ENCODE assay signal across 13 cellular contexts in genomic region chr7:131076032-131076431, GRCh38.
DNase-seq lines count a peak whose midpoint lies in the region; ATAC-seq and TF ChIP-seq lines count a peak whose summit lies in the region.
"Had no signal": no experiment of that assay in that cellular context is flagged by ENCODE, and none has a peak within 500 bp of the region (broad histone marks: within the 10 kb centered on the region; RNA-seq: fewer than 3 reads in every experiment).

No MANE protein-coding gene starts in this region.

- DNase-seq in AG08396 (ENCODE audit: low spot score) (peak; percentile 41), HFFc6 (peak; percentile 74), MCF 10A (ENCODE audit: unreplicated experiment) (peak; percentile 32)
- no peak for DNase-seq in naive thymus-derived CD4-positive, alpha-beta T cell
- DNase-seq: activated CD8-positive, alpha-beta memory T cell treated with anti-CD3 and anti-CD28 coated beads for 24 hours; Calu3; NCI-H510A; spleen had no signal

- ATAC-seq in naive thymus-derived CD4-positive, alpha-beta T cell: no peak
- no peak for ATAC-seq in GM19397 (IDR thresholded peaks at IDR 0.05; ENCODE audit: unreplicated experiment)
- no peak for ATAC-seq in GM21360 (IDR thresholded peaks at IDR 0.05; ENCODE audit: unreplicated experiment)
- no peak for ATAC-seq in HG02938 (IDR thresholded peaks at IDR 0.05; ENCODE audit: unreplicated experiment)
- ATAC-seq in GM19395 (IDR thresholded peaks at IDR 0.05; ENCODE audit: unreplicated experiment): no peak

- CTCF ChIA-PET in MCF 10A (lab: Yijun Ruan, JAX): interaction anchor here (1.3 kb wide), 1 partner anchor 227 kb away, joined by 3 read pairs; no protein-coding TSS in a partner anchor
- CTCF ChIA-PET in naive thymus-derived CD4-positive, alpha-beta T cell (lab: Charles Lee): interaction anchor here (1.0 kb wide), 1 partner anchor 10 kb away, joined by 3 read pairs; no protein-coding TSS in a partner anchor

- H3K4me3 Mint-ChIP-seq in HFFc6: peak overlapping the region; percentile 79
- H3K4me3 Mint-ChIP-seq in MCF 10A (ENCODE audit: unreplicated experiment): no peak overlapping the region
- H3K4me3 Mint-ChIP-seq in naive thymus-derived CD4-positive, alpha-beta T cell: peak overlapping the region in 3 of 10 donors; percentile 3 to 24 (median 12)

- H3K4me3 ChIP-seq in naive thymus-derived CD4-positive, alpha-beta T cell (ENCODE audit: low read length): no peak overlapping the region
- H3K4me3 ChIP-seq: SJSA1, spleen had no signal

- no peak for TF ChIP-seq CTCF in HFFc6 (IDR thresholded peaks at IDR 0.05)
- no peak for TF ChIP-seq CTCF in MCF 10A (IDR thresholded peaks at IDR 0.05; ENCODE audit: unreplicated experiment)

- H3K4me1 ChIP-seq in naive thymus-derived CD4-positive, alpha-beta T cell (ENCODE audit: control insufficient read depth in 2 of 2, insufficient read depth in 2 of 2, low read length in 2 of 2): peaks cover 17 to 67% of the 10 kb centered on the region in 2 donors

- POLR2A ChIA-PET in MCF 10A (lab: Yijun Ruan, JAX): interaction anchor here (0.6 to 1.7 kb wide), 4 partner anchors 9 to 350 kb away, joined by 3 read pairs; no protein-coding TSS in a partner anchor
- POLR2A ChIA-PET in naive thymus-derived CD4-positive, alpha-beta T cell (lab: Charles Lee): no interaction called here

- intact Hi-C loops in MCF 10A (cut with micrococcal nuclease): no loop called here
- intact Hi-C loops in naive thymus-derived CD4-positive, alpha-beta T cell (cut with micrococcal nuclease): no loop called here

- peaks cover 0 to 11% (median 5%) of the 10 kb centered on the region in 3 experiments for H3K36me3 ChIP-seq in naive thymus-derived CD4-positive, alpha-beta T cell (ENCODE audit: control insufficient read depth in 2 of 3, insufficient read depth in 3 of 3, low read length in 3 of 3)
- H3K36me3 ChIP-seq: SJSA1 had no signal

- H3K27ac Mint-ChIP-seq in HFFc6 (peak overlapping the region; percentile 90), MCF 10A (ENCODE audit: low read depth, unreplicated experiment) (peak overlapping the region; percentile 8)
- peak overlapping the region in 6 of 9 donors; percentile 12 to 95 (median 66) for H3K27ac Mint-ChIP-seq in naive thymus-derived CD4-positive, alpha-beta T cell

- no peaks in the 10 kb centered on the region for H3K9me3 ChIP-seq in naive thymus-derived CD4-positive, alpha-beta T cell (ENCODE audit: control insufficient read depth in 2 of 3, low read length in 3 of 3)
- H3K9me3 ChIP-seq: SJSA1, spleen had no signal

- H3K4me1 Mint-ChIP-seq in HFFc6 (ENCODE audit: low read depth): peaks cover 22% of the 10 kb centered on the region
- peaks cover 19% of the 10 kb centered on the region for H3K4me1 Mint-ChIP-seq in MCF 10A (ENCODE audit: insufficient read depth, unreplicated experiment)
- peaks cover 0 to 37% (median 23%) of the 10 kb centered on the region in 7 donors for H3K4me1 Mint-ChIP-seq in naive thymus-derived CD4-positive, alpha-beta T cell

- no peak overlapping the region for H3K27ac ChIP-seq in naive thymus-derived CD4-positive, alpha-beta T cell (ENCODE audit: low read depth, low read length)
- H3K27ac ChIP-seq: SJSA1 had no signal

- no peaks in the 10 kb centered on the region for H3K27me3 ChIP-seq in naive thymus-derived CD4-positive, alpha-beta T cell (ENCODE audit: control insufficient read depth in 2 of 2, insufficient read depth in 2 of 2, low read length in 2 of 2)
- H3K27me3 ChIP-seq: SJSA1, spleen had no signal

- no TSS peak for BruUV-seq in MCF 10A (replicated peaks; lab: Mats Ljungman, UMichigan)

- H3K36me3 Mint-ChIP-seq in HFFc6 (ENCODE audit: low read depth) (peaks cover 33% of the 10 kb centered on the region), MCF 10A (ENCODE audit: insufficient read depth, unreplicated experiment) (peaks cover 38% of the 10 kb centered on the region)
- peaks cover 0 to 26% (median 11%) of the 10 kb centered on the region in 5 donors for H3K36me3 Mint-ChIP-seq in naive thymus-derived CD4-positive, alpha-beta T cell

- no peaks in the 10 kb centered on the region for H3K9me3 Mint-ChIP-seq in HFFc6
- H3K9me3 Mint-ChIP-seq in MCF 10A (ENCODE audit: unreplicated experiment): no peaks in the 10 kb centered on the region
- no peaks in the 10 kb centered on the region for H3K9me3 Mint-ChIP-seq in naive thymus-derived CD4-positive, alpha-beta T cell

- no peaks in the 10 kb centered on the region; the same call in 1 of the 2 replicates for H3K27me3 Mint-ChIP-seq in HFFc6 (ENCODE audit: insufficient read depth)
- no peaks in the 10 kb centered on the region for H3K27me3 Mint-ChIP-seq in MCF 10A (ENCODE audit: insufficient read depth, unreplicated experiment)
- no peaks in the 10 kb centered on the region for H3K27me3 Mint-ChIP-seq in naive thymus-derived CD4-positive, alpha-beta T cell

Comparison
In these comparisons a context has a peak if more than half of its experiments do, and no peak if none do; other contexts are left out.
1. DNase-seq: peak in AG08396 (single experiment), HFFc6 (single experiment) and MCF 10A (single experiment); none in naive thymus-derived CD4-positive, alpha-beta T cell (0 of 9).
2. H3K27ac Mint-ChIP-seq: peak in every context shown above with its lines; median percentile 90 in HFFc6; 66 in naive thymus-derived CD4-positive, alpha-beta T cell; 8 in MCF 10A.